25 cellular contexts compared by ENCODE assay signal in the genomic region with DNA sequence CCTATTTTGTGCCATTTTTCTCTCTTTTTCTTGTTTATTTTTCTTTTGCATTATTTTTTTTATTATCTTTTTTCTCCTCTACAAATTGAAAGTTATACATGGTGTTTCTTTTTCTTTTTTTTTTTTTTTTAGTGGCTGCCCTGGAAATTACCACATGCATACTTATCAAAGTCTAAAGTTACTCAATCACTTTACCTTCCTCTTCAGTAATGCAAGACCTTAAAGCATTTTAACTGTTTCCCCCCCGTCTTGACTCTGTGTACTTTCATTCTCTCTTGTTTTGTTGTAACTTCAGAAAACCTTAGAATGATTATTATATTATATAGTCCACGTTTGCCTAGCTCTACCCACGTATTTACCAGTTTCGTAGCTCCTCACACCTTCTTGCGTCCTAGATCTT. TPM values are rescaled to one million over a fixed set of nuclear protein-coding genes. Genes with fewer than 3 reads are reported as not detected.
"Had no signal": no experiment of that assay in that cellular context is flagged by ENCODE, and none has a peak within 500 bp of the region (broad histone marks: within the 10 kb centered on the region; RNA-seq: fewer than 3 reads in every experiment).

No MANE protein-coding gene starts in this region.

- H2AFZ ChIP-seq: neural progenitor cell had no signal

- DNase-seq: activated B cell treated with CpG ODN at 0.5 μM for 24 hours; activated CD4-positive, alpha-beta T cell treated with anti-CD3 and anti-CD28 coated beads for 36 hours; activated CD4-positive, alpha-beta T cell treated with anti-CD3 and anti-CD28 coated beads, Interleukin-2, amount 50 U/mL, for 48 hours; activated naive CD4-positive, alpha-beta T cell treated with Interleukin-2 at 50 U/mL for 16 hours; activated naive CD8-positive, alpha-beta T cell treated with anti-CD3 and anti-CD28 coated beads for 36 hours; activated T-cell treated with anti-CD3 and anti-CD28 coated beads, Interleukin-2, amount 50 U/mL, for 48 hours; colonic mucosa; endodermal cell; heart left ventricle; left cardiac atrium; naive thymus-derived CD8-positive, alpha-beta T cell; retina; stimulated activated CD4-positive, alpha-beta T cell treated with anti-CD3 and anti-CD28 coated beads, Interleukin-4, amount 100 ng/mL, for 24 hours; stimulated activated naive CD4-positive, alpha-beta T cell treated with Interleukin-2 at 50 U/mL for 16 hours; T-helper 9 cell had no signal

- H3K4me2 ChIP-seq: neural progenitor cell had no signal

- ATAC-seq: activated CD4-positive, alpha-beta T cell treated with anti-CD3 and anti-CD28 coated beads for 36 hours; gastroesophageal sphincter; heart left ventricle; naive thymus-derived CD8-positive, alpha-beta T cell had no signal

- H3K36me3 ChIP-seq: colonic mucosa, gastroesophageal sphincter, heart left ventricle, neural progenitor cell, thoracic aorta, vagina had no signal

- H3K27me3 Mint-ChIP-seq: activated CD4-positive, alpha-beta T cell treated with anti-CD3 and anti-CD28 coated beads for 36 hours; activated naive CD8-positive, alpha-beta T cell treated with anti-CD3 and anti-CD28 coated beads for 36 hours; progenitor cell of endocrine pancreas had no signal

- H3K36me3 Mint-ChIP-seq: activated naive CD8-positive, alpha-beta T cell treated with anti-CD3 and anti-CD28 coated beads for 36 hours; mesothelial cell of epicardium; neural progenitor cell; type B pancreatic cell had no signal

- H3K4me1 ChIP-seq: vagina had no signal

- H3K9me3 Mint-ChIP-seq: activated B cell treated with CpG ODN at 0.5 μM for 24 hours; activated naive CD8-positive, alpha-beta T cell treated with anti-CD3 and anti-CD28 coated beads for 36 hours; central memory CD8-positive, alpha-beta T cell; type B pancreatic cell had no signal

- H3K27ac Mint-ChIP-seq: activated B cell treated with CpG ODN at 0.5 μM for 24 hours; activated CD4-positive, alpha-beta T cell treated with anti-CD3 and anti-CD28 coated beads for 36 hours; activated naive CD8-positive, alpha-beta T cell treated with anti-CD3 and anti-CD28 coated beads for 36 hours; endodermal cell; mesothelial cell of epicardium; neural progenitor cell; progenitor cell of endocrine pancreas; type B pancreatic cell had no signal

- H3K4me3 ChIP-seq: colonic mucosa, gastroesophageal sphincter, heart left ventricle, neural progenitor cell, thoracic aorta, vagina had no signal

- H3K4me1 Mint-ChIP-seq: activated CD4-positive, alpha-beta T cell treated with anti-CD3 and anti-CD28 coated beads for 36 hours; activated naive CD8-positive, alpha-beta T cell treated with anti-CD3 and anti-CD28 coated beads for 36 hours; central memory CD8-positive, alpha-beta T cell; mesothelial cell of epicardium had no signal

- H3K27ac ChIP-seq: colonic mucosa, epithelial cell of prostate, gastroesophageal sphincter, heart left ventricle, neural progenitor cell, thoracic aorta, vagina had no signal

- H3K27me3 ChIP-seq: colonic mucosa, heart left ventricle, neural progenitor cell, vagina had no signal

- H3K4me3 Mint-ChIP-seq: activated B cell treated with CpG ODN at 0.5 μM for 24 hours; activated CD4-positive, alpha-beta T cell treated with anti-CD3 and anti-CD28 coated beads for 36 hours; activated naive CD8-positive, alpha-beta T cell treated with anti-CD3 and anti-CD28 coated beads for 36 hours; central memory CD8-positive, alpha-beta T cell; endodermal cell; mesothelial cell of epicardium; naive thymus-derived CD8-positive, alpha-beta T cell; neural progenitor cell; type B pancreatic cell had no signal

RNA-seq across cellular contexts. Expression of gene SMPD3, which starts 33.3 kb away (rescaled TPM):
- total RNA-seq: osteocyte had no signal
